ENCODE assay signal across 11 cellular contexts in genomic region chr4:141350122-141350904, GRCh38.
DNase-seq lines count a peak whose midpoint lies in the region; ATAC-seq, FAIRE-seq and TF ChIP-seq lines count a peak whose summit lies in the region.
"Had no signal": no experiment of that assay in that cellular context is flagged by ENCODE, and none has a peak within 500 bp of the region (broad histone marks: within the 10 kb centered on the region; RNA-seq: fewer than 3 reads in every experiment).

No MANE protein-coding gene starts in this region.

- peak overlapping the region; percentile 63 for H3K27ac ChIP-seq in endothelial cell of umbilical vein (ENCODE audit: insufficient read depth, low read depth, low read length)

- no peak overlapping the region for H3K4me2 ChIP-seq in endothelial cell of umbilical vein (ENCODE audit: insufficient read depth, low read length)
- H3K4me2 ChIP-seq: GM23338 had no signal

- no peaks in the 10 kb centered on the region for H3K9me1 ChIP-seq in endothelial cell of umbilical vein (replicated peaks; ENCODE audit: control insufficient read depth, extremely low read depth, insufficient read depth, low read length)

- H3K79me2 ChIP-seq in endothelial cell of umbilical vein (ENCODE audit: control insufficient read depth, insufficient read depth, low read length) = no peaks in the 10 kb centered on the region

- H3K9ac ChIP-seq in endothelial cell of umbilical vein (replicated peaks; ENCODE audit: extremely low read depth, insufficient read depth, low read length) = no peak overlapping the region

- DNase-seq in COR-L47 (lab: John Stamatoyannopoulos, UW) (peak; percentile 86), NCI-H1417 (lab: John Stamatoyannopoulos, UW) (peak in 2 of 3 experiments; percentile 37 to 73), endothelial cell of umbilical vein (ENCODE audit: low read depth, low spot score) (peak; percentile 87), omental fat pad (ENCODE audit: low spot score) (no peak), BE2C (no peak), globus pallidus (ENCODE audit: low spot score) (no peak)
- DNase-seq: KG1, T-helper 1 cell had no signal

- H3K9me3 ChIP-seq in endothelial cell of umbilical vein (replicated peaks; ENCODE audit: control insufficient read depth, insufficient read depth, low read length) (no peaks in the 10 kb centered on the region), BE2C (no peaks in the 10 kb centered on the region)

- dilution Hi-C loops in endothelial cell of umbilical vein (cut with MboI; ENCODE audit: extremely low pct_ligation_motif_present, low sequenced_read_pairs) = no loop called here

- peak overlapping the region; percentile 38 for H2AFZ ChIP-seq in endothelial cell of umbilical vein (ENCODE audit: low read depth, low read length)
- H2AFZ ChIP-seq: GM23338 had no signal

- ATAC-seq in omental fat pad (ENCODE audit: low FRiP score) = peak; percentile 81
- ATAC-seq in GM19455 (IDR thresholded peaks at IDR 0.05; ENCODE audit: unreplicated experiment) = no peak
- no peak for ATAC-seq in GM21529 (IDR thresholded peaks at IDR 0.05; ENCODE audit: unreplicated experiment)
- ATAC-seq: GM23338 had no signal

- BruUV-seq in endothelial cell of umbilical vein (replicated peaks; lab: Mats Ljungman, UMichigan) = no TSS peak

- no peak for TF ChIP-seq POLR2A in endothelial cell of umbilical vein (IDR thresholded peaks at IDR 0.05; ENCODE audit: low read depth, low read length)

- POLR2A ChIA-PET in endothelial cell of umbilical vein (lab: Charles Lee) = no interaction called here

- CTCF ChIA-PET in endothelial cell of umbilical vein (lab: Charles Lee) = interaction anchor here (0.8 to 1.3 kb wide), 2 partner anchors 270 to 772 kb away, joined by 3 read pairs; no protein-coding TSS in a partner anchor

- H3K27me3 ChIP-seq in endothelial cell of umbilical vein (ENCODE audit: control insufficient read depth in 2 of 2, insufficient read depth in 2 of 2, low read length in 2 of 2) (no peaks in the 10 kb centered on the region), BE2C (no peaks in the 10 kb centered on the region)

- H3K36me3 ChIP-seq in endothelial cell of umbilical vein (ENCODE audit: control insufficient read depth in 2 of 2, extremely low read depth in 1 of 2, insufficient read depth in 2 of 2, low read length in 2 of 2) (no peaks in the 10 kb centered on the region), BE2C (no peaks in the 10 kb centered on the region)

- peak; percentile 83 for FAIRE-seq in endothelial cell of umbilical vein (lab: Jason Lieb, UNC)

- no peak overlapping the region for H3K4me3 ChIP-seq in endothelial cell of umbilical vein (replicated peaks in 1 of 3; ENCODE audit: insufficient read depth in 1 of 3, low read depth in 1 of 3, low read length in 3 of 3)
- H3K4me3 ChIP-seq in BE2C (ENCODE audit: low read depth, low read length) = no peak overlapping the region
- H3K4me3 ChIP-seq: GM23338 had no signal

- intact Hi-C loops in endothelial cell of umbilical vein (cut with micrococcal nuclease) = loop anchor here (5.0 to 10.0 kb wide), 2 partner anchors 287 to 1834 kb away; partner anchors contain the start of genes IL15 and USP38

- H4K20me1 ChIP-seq in endothelial cell of umbilical vein (replicated peaks; ENCODE audit: control insufficient read depth, extremely low read depth, insufficient read depth, low read length) = no peaks in the 10 kb centered on the region

- TF ChIP-seq CTCF in endothelial cell of umbilical vein (IDR thresholded peaks at IDR 0.05; ENCODE audit: extremely low read depth in 1 of 2, insufficient read depth in 1 of 2, low read depth in 1 of 2, low read length in 2 of 2) (no peak), omental fat pad (IDR thresholded peaks at IDR 0.05) (no peak), BE2C (IDR thresholded peaks at IDR 0.05; ENCODE audit: low read depth, low read length) (no peak)

- H3K4me1 ChIP-seq in endothelial cell of umbilical vein (ENCODE audit: control insufficient read depth, extremely low read depth, insufficient read depth, low read length) (peaks cover 40% of the 10 kb centered on the region), BE2C (peaks cover 2% of the 10 kb centered on the region; the same call in 1 of the 2 replicates)

TF ChIP-seq in endothelial cell of umbilical vein, 7 proteins besides CTCF, POLR2A, EP300 and RAD21:
- TF ChIP-seq, protein P1, sequence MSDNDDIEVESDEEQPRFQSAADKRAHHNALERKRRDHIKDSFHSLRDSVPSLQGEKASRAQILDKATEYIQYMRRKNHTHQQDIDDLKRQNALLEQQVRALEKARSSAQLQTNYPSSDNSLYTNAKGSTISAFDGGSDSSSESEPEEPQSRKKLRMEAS (IDR thresholded peaks at IDR 0.05; ENCODE audit: insufficient read depth, insufficient read length) = no peak
- TF ChIP-seq FOS (IDR thresholded peaks at IDR 0.05; ENCODE audit: borderline replicate concordance, insufficient read depth, low read length) (no peak), MYC (IDR thresholded peaks at IDR 0.05; ENCODE audit: low read depth, low read length) (no peak), GATA2 (IDR thresholded peaks at IDR 0.05; ENCODE audit: insufficient read depth, insufficient read length, low read depth, low read length) (no peak), EZH2 (IDR thresholded peaks at IDR 0.05; ENCODE audit: borderline replicate concordance, low read depth, low read length, severe bottlenecking) (no peak), POLR2AphosphoS5 (IDR thresholded peaks at IDR 0.05; ENCODE audit: insufficient read depth, low read depth, low read length) (no peak), JUN (IDR thresholded peaks at IDR 0.05; ENCODE audit: borderline replicate concordance, insufficient read depth, insufficient read length, low read depth) (no peak)
TF ChIP-seq in endothelial cell of umbilical vein: peak in this region for 0.

Comparison
In these comparisons a context has a peak if more than half of its experiments do, and no peak if none do; other contexts are left out.
1. DNase-seq: peak in COR-L47 (single experiment), NCI-H1417 (2 of 3) and endothelial cell of umbilical vein (single experiment); none in omental fat pad (single experiment), BE2C (single experiment) and globus pallidus (single experiment).